16 cellular contexts compared by ENCODE assay signal in the genomic region with DNA sequence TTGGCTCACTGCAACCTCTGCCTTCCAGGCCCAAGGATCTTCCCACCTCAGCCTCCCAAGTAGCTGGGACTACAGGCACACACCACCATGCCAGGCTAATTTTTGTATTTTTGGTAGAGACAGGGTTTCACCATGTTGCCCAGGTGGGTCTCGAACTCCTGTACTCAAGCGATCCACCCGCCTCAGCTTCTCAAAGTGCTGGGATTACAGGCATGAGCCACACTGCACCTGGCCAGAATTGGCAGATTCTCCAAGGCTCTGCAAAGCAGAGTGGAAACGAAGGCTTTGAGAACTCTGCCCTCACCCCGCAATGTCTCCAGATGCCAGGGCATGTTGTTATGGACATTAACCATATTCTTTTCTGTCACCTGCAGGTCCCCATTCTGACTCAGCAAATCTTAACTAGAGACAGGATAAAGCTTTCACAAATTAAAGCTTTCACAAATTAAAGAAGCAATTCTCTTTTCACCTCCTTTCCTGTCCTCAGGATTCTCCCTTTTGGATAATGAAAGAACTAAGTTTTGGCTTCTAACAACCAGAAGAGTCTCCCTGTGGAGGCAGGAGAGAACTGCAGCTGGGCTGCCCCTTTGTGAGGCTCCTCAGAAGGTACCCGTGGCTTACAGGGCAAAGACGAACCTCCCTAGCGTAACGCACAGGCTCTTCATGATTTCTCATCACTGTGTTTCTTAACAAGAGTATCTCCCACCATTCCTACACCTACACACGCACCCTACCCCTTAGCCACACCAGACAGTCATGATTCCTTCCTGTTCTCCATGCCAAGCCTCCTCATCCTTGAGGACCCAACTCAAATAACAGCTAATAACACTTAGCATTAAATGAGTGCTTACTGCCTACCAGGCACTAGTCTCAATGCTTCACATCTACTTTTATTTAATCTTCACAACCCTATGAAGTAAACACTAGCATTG. TPM values are rescaled to one million over a fixed set of nuclear protein-coding genes. Genes with fewer than 3 reads are reported as not detected.
DNase-seq lines count a peak whose midpoint lies in the region; ATAC-seq and TF ChIP-seq lines count a peak whose summit lies in the region.
"Had no signal": no experiment of that assay in that cellular context is flagged by ENCODE, and none has a peak within 500 bp of the region (broad histone marks: within the 10 kb centered on the region; RNA-seq: fewer than 3 reads in every experiment).

No MANE protein-coding gene starts in this region.

- ATAC-seq in HG02798 (IDR thresholded peaks at IDR 0.05; ENCODE audit: poor library complexity, unreplicated experiment) = no peak

- no peaks in the 10 kb centered on the region for H3K27me3 Mint-ChIP-seq in activated T-cell treated with anti-CD3 and anti-CD28 coated beads, Interleukin-2, amount 50 U/mL, for 24 hours
- peaks cover 12% of the 10 kb centered on the region for H3K27me3 Mint-ChIP-seq in type B pancreatic cell

- H3K9me3 Mint-ChIP-seq in activated T-cell treated with anti-CD3 and anti-CD28 coated beads, Interleukin-2, amount 50 U/mL, for 24 hours = no peaks in the 10 kb centered on the region
- H3K9me3 Mint-ChIP-seq in type B pancreatic cell = no peaks in the 10 kb centered on the region
- H3K9me3 Mint-ChIP-seq: T-helper 1 cell treated with Interleukin-12 subunit alpha and Interleukin-12 subunit beta and Interleukin-4 antibody, amounts not matched to agents 30 μg/mL and 1 μg/mL, for 36 hours had no signal

- no peak for TF ChIP-seq CTCF in OCI-LY3 (IDR thresholded peaks at IDR 0.05; ENCODE audit: low read depth, low read length)
- peak; percentile 36 for TF ChIP-seq CTCF in epithelial cell of esophagus (IDR thresholded peaks at IDR 0.05; ENCODE audit: insufficient read depth, low read depth, low read length, missing control alignments)
- TF ChIP-seq CTCF in type B pancreatic cell (conservative IDR thresholded peaks at IDR 0.05) = peak; percentile 54

- H3K9me3 ChIP-seq in OCI-LY3 (ENCODE audit: insufficient read depth, low read length) = no peaks in the 10 kb centered on the region
- H3K9me3 ChIP-seq: body of pancreas had no signal

- no peak overlapping the region for H3K9ac ChIP-seq in OCI-LY3 (ENCODE audit: low read length)

- H3K4me3 Mint-ChIP-seq in activated T-cell treated with anti-CD3 and anti-CD28 coated beads, Interleukin-2, amount 50 U/mL, for 24 hours = no peak overlapping the region
- H3K4me3 Mint-ChIP-seq in type B pancreatic cell = no peak overlapping the region
- H3K4me3 Mint-ChIP-seq: B cell; T-helper 1 cell treated with Interleukin-12 subunit alpha and Interleukin-12 subunit beta and Interleukin-4 antibody, amounts not matched to agents 30 μg/mL and 1 μg/mL, for 36 hours had no signal

- H3K4me1 ChIP-seq in OCI-LY3 (ENCODE audit: low read length) = peaks cover 21% of the 10 kb centered on the region

- H4K20me1 ChIP-seq in OCI-LY3 (ENCODE audit: insufficient read depth, low read length) = no peaks in the 10 kb centered on the region

- peaks cover 8% of the 10 kb centered on the region for H3K4me1 Mint-ChIP-seq in activated T-cell treated with anti-CD3 and anti-CD28 coated beads, Interleukin-2, amount 50 U/mL, for 24 hours (ENCODE audit: low read depth)
- H3K4me1 Mint-ChIP-seq in type B pancreatic cell (ENCODE audit: unreplicated experiment) = peaks cover 11% of the 10 kb centered on the region

- H2AFZ ChIP-seq in OCI-LY3 (ENCODE audit: low read depth, low read length) = peak overlapping the region; percentile 66; the same call in 1 of the 2 replicates

- H3K36me3 ChIP-seq in OCI-LY3 (replicated peaks; ENCODE audit: low read depth, low read length) = no peaks in the 10 kb centered on the region

- H3K79me2 ChIP-seq in OCI-LY3 (ENCODE audit: low read length) = no peaks in the 10 kb centered on the region

- H3K4me3 ChIP-seq in OCI-LY3 (ENCODE audit: low read length) (no peak overlapping the region), epithelial cell of esophagus (ENCODE audit: low read length) (no peak overlapping the region)
- H3K4me3 ChIP-seq: body of pancreas had no signal

- no peak for DNase-seq in activated T-cell treated with anti-CD3 and anti-CD28 coated beads, Interleukin-2, amount 50 U/mL, for 24 hours
- DNase-seq in activated T-cell treated with anti-CD3 and anti-CD28 coated beads, Interleukin-2, amount 50 U/mL, for 1 hour = no peak
- DNase-seq in epithelial cell of esophagus (ENCODE audit: low read depth) (peak; percentile 4), type B pancreatic cell (ENCODE audit: extremely low spot score, unreplicated experiment) (no peak), NCI-H1930 (lab: John Stamatoyannopoulos, UW) (no peak), DMS153 treated with DMSO at 0.1 percent for 48 hours (lab: John Stamatoyannopoulos, UW; ENCODE audit: unreplicated experiment) (no peak)
- DNase-seq: activated CD8-positive, alpha-beta memory T cell treated with anti-CD3 and anti-CD28 coated beads, Interleukin-2, amount 50 U/mL, for 4 hours; body of pancreas; kidney glomerular epithelial cell; NCI-H2171; nucleus accumbens had no signal

- H3K27me3 ChIP-seq in OCI-LY3 (ENCODE audit: low read depth, low read length) = no peaks in the 10 kb centered on the region
- H3K27me3 ChIP-seq: body of pancreas had no signal

- peak overlapping the region; percentile 30 for H3K4me2 ChIP-seq in OCI-LY3 (ENCODE audit: low read length)

- H3K27ac ChIP-seq in OCI-LY3 (ENCODE audit: low read length) = no peak overlapping the region
- H3K27ac ChIP-seq: body of pancreas had no signal

- peak overlapping the region; percentile 1 for H3K27ac Mint-ChIP-seq in activated T-cell treated with anti-CD3 and anti-CD28 coated beads, Interleukin-2, amount 50 U/mL, for 24 hours
- no peak overlapping the region for H3K27ac Mint-ChIP-seq in type B pancreatic cell
- H3K27ac Mint-ChIP-seq: B cell; T-helper 1 cell treated with Interleukin-12 subunit alpha and Interleukin-12 subunit beta and Interleukin-4 antibody, amounts not matched to agents 30 μg/mL and 1 μg/mL, for 36 hours had no signal

- H3K36me3 Mint-ChIP-seq in activated T-cell treated with anti-CD3 and anti-CD28 coated beads, Interleukin-2, amount 50 U/mL, for 24 hours (ENCODE audit: low read depth) = no peaks in the 10 kb centered on the region
- H3K36me3 Mint-ChIP-seq in type B pancreatic cell = no peaks in the 10 kb centered on the region

RNA-seq across cellular contexts. Expression of gene GPA33, which starts 29.8 kb away (rescaled TPM):
- 0.68 and 1.4 TPM in 2 replicates for total RNA-seq in type B pancreatic cell (ENCODE audit: low replicate concordance)
- total RNA-seq: esophagus mucosa had no signal

RNA-seq across cellular contexts. Expression of gene STYXL2, which starts 33.5 kb away (rescaled TPM):
- total RNA-seq in type B pancreatic cell (ENCODE audit: low replicate concordance) = not detected in 2 replicates
- total RNA-seq: B cell, body of pancreas, esophagus mucosa had no signal
